22 cellular contexts compared by ENCODE assay signal in genomic region chr18:13393338-13393737, GRCh38.
DNase-seq lines count a peak whose midpoint lies in the region; ATAC-seq, FAIRE-seq and TF ChIP-seq lines count a peak whose summit lies in the region.
"Had no signal": no experiment of that assay in that cellular context is flagged by ENCODE, and none has a peak within 500 bp of the region (broad histone marks: within the 10 kb centered on the region; RNA-seq: fewer than 3 reads in every experiment).

No MANE protein-coding gene starts in this region.

- no peaks in the 10 kb centered on the region for H3K9me3 ChIP-seq in CD4-positive, CD25-positive, alpha-beta regulatory T cell (ENCODE audit: control insufficient read depth in 2 of 2, low read length in 2 of 2)
- H3K9me3 ChIP-seq: testis, uterus had no signal

- TF ChIP-seq POLR2A in GM12891 (IDR thresholded peaks at IDR 0.05; ENCODE audit: low read depth, low read length), result no peak

- H3K27me3 ChIP-seq in CD4-positive, CD25-positive, alpha-beta regulatory T cell (ENCODE audit: control insufficient read depth, insufficient read depth, low read length), result no peaks in the 10 kb centered on the region
- H3K27me3 ChIP-seq: testis, uterus had no signal

- no peaks in the 10 kb centered on the region for H3K27me3 Mint-ChIP-seq in CD4-positive, CD25-positive, alpha-beta regulatory T cell
- H3K27me3 Mint-ChIP-seq: naive thymus-derived CD4-positive, alpha-beta T cell had no signal

- no peak overlapping the region for H3K27ac ChIP-seq in CD4-positive, CD25-positive, alpha-beta regulatory T cell (ENCODE audit: insufficient read depth, low read length, poor library complexity, severe bottlenecking)
- H3K27ac ChIP-seq: testis, uterus had no signal

- H3K4me3 Mint-ChIP-seq in CD4-positive, CD25-positive, alpha-beta regulatory T cell, result peak overlapping the region in 3 of 4 donors; percentile 24 to 44 (median 36)
- H3K4me3 Mint-ChIP-seq: activated B cell treated with CpG ODN at 0.5 μM for 24 hours, CD14-positive monocyte, GM23338, HFFc6 had no signal

- ATAC-seq in CD4-positive, CD25-positive, alpha-beta regulatory T cell (ENCODE audit: low read depth in 2 of 2), result no peak
- ATAC-seq in GM18502 (IDR thresholded peaks at IDR 0.05; ENCODE audit: poor library complexity, unreplicated experiment), result no peak
- ATAC-seq: GM23338; naive thymus-derived CD4-positive, alpha-beta T cell; stimulated activated naive CD8-positive, alpha-beta T cell treated with anti-CD3 and anti-CD28 coated beads, Interleukin-15, Interleukin-2, amounts not matched to agents 100 U/mL and 50 U/mL, for 24 hours had no signal

- H3K9me3 Mint-ChIP-seq in CD4-positive, CD25-positive, alpha-beta regulatory T cell, result no peaks in the 10 kb centered on the region
- H3K9me3 Mint-ChIP-seq: activated B cell treated with CpG ODN at 0.5 μM for 24 hours; CD14-positive monocyte; GM23338; naive thymus-derived CD4-positive, alpha-beta T cell had no signal

- no peak for DNase-seq in CD4-positive, CD25-positive, alpha-beta regulatory T cell
- peak; percentile 32 for DNase-seq in DMS79 (lab: John Stamatoyannopoulos, UW)
- DNase-seq in NCI-H345 treated with DMSO at 0.1 percent for 48 hours (lab: John Stamatoyannopoulos, UW; ENCODE audit: unreplicated experiment), result peak; percentile 73
- DNase-seq in activated gamma-delta T cell (lab: John Stamatoyannopoulos, UW), result no peak
- DNase-seq in GM12891 (ENCODE audit: insufficient read length, low spot score), result no peak
- DNase-seq: activated B cell treated with CpG ODN at 0.5 μM for 24 hours; HFFc6; Kasumi-1; midbrain; MV-4-11; naive thymus-derived CD4-positive, alpha-beta T cell; NCI-H187 treated with DMSO at 0.1 percent for 48 hours; NCI-H446 treated with DMSO at 0.1 percent for 48 hours; occipital lobe; Right ventricle myocardium superior; stimulated activated naive CD8-positive, alpha-beta T cell treated with anti-CD3 and anti-CD28 coated beads, Interleukin-15, Interleukin-2, amounts not matched to agents 100 U/mL and 50 U/mL, for 24 hours; testis; uterus had no signal

- H3K27ac Mint-ChIP-seq in CD4-positive, CD25-positive, alpha-beta regulatory T cell, result peak overlapping the region; percentile 50 to 88 (median 73)
- H3K27ac Mint-ChIP-seq: activated B cell treated with CpG ODN at 0.5 μM for 24 hours, GM23338, HFFc6 had no signal

- H3K36me3 Mint-ChIP-seq in CD4-positive, CD25-positive, alpha-beta regulatory T cell, result peaks cover 44% of the 10 kb centered on the region

- no peak overlapping the region for H3K4me3 ChIP-seq in CD4-positive, CD25-positive, alpha-beta regulatory T cell (ENCODE audit: low read depth, low read length)
- H3K4me3 ChIP-seq: GM23338, testis, uterus had no signal

- FAIRE-seq in islet of Langerhans (lab: Jason Lieb, UNC) (peak; percentile 53), GM12891 (lab: Jason Lieb, UNC) (no peak)

- peaks cover 71% of the 10 kb centered on the region for H3K36me3 ChIP-seq in CD4-positive, CD25-positive, alpha-beta regulatory T cell (ENCODE audit: control insufficient read depth, insufficient read depth, low read length)
- H3K36me3 ChIP-seq: uterus had no signal

- H3K4me1 ChIP-seq in CD4-positive, CD25-positive, alpha-beta regulatory T cell (ENCODE audit: control insufficient read depth, insufficient read depth, low read length, poor library complexity, severe bottlenecking), result peaks cover 47% of the 10 kb centered on the region
- H3K4me1 ChIP-seq: testis, uterus had no signal

- H3K4me1 Mint-ChIP-seq in CD4-positive, CD25-positive, alpha-beta regulatory T cell, result peaks cover 49 to 91% (median 55%) of the 10 kb centered on the region in 4 donors
- H3K4me1 Mint-ChIP-seq: activated B cell treated with CpG ODN at 0.5 μM for 24 hours, CD14-positive monocyte, GM23338 had no signal

TF ChIP-seq in GM12891, 5 proteins besides CTCF, POLR2A, EP300 and RAD21:
- no peak for TF ChIP-seq PAX5 (IDR thresholded peaks at IDR 0.05; ENCODE audit: insufficient read depth, low read length, severe bottlenecking)
- TF ChIP-seq POLR2AphosphoS5 (IDR thresholded peaks at IDR 0.05; ENCODE audit: low read depth, low read length), result no peak
- no peak for TF ChIP-seq TAF1 (IDR thresholded peaks at IDR 0.05; ENCODE audit: low read depth, low read length)
- no peak for TF ChIP-seq SPI1 (IDR thresholded peaks at IDR 0.05; ENCODE audit: low read depth, low read length)
- no peak for TF ChIP-seq POU2F2 (IDR thresholded peaks at IDR 0.05; ENCODE audit: low read depth, low read length)

Comparison
In these comparisons a context has a peak if more than half of its experiments do, and no peak if none do; other contexts are left out.
1. DNase-seq: peak in DMS79 (single experiment) and NCI-H345 treated with DMSO at 0.1 percent for 48 hours (single experiment); none in CD4-positive, CD25-positive, alpha-beta regulatory T cell (0 of 3), activated gamma-delta T cell (single experiment) and GM12891 (single experiment).